In genomic region chr2:234963785-234964615, GRCh38 we compare ENCODE assay signal across 11 cellular contexts. TPM values are rescaled to one million over a fixed set of nuclear protein-coding genes. Genes with fewer than 3 reads are reported as not detected.
DNase-seq lines count a peak whose midpoint lies in the region; ATAC-seq and TF ChIP-seq lines count a peak whose summit lies in the region.
"Had no signal": no experiment of that assay in that cellular context is flagged by ENCODE, and none has a peak within 500 bp of the region (broad histone marks: within the 10 kb centered on the region; RNA-seq: fewer than 3 reads in every experiment).

No MANE protein-coding gene starts in this region.

- ATAC-seq in omental fat pad (ENCODE audit: low FRiP score) (peak; percentile 87), HG03135 (IDR thresholded peaks at IDR 0.05; ENCODE audit: unreplicated experiment) (no peak)

- no peak overlapping the region for H3K27ac Mint-ChIP-seq in endodermal cell
- H3K27ac Mint-ChIP-seq: activated naive CD8-positive, alpha-beta T cell treated with anti-CD3 and anti-CD28 coated beads for 36 hours; CD4-positive, CD25-positive, alpha-beta regulatory T cell had no signal

- H3K27me3 Mint-ChIP-seq in endodermal cell (ENCODE audit: insufficient read depth) = no peaks in the 10 kb centered on the region
- H3K27me3 Mint-ChIP-seq: CD4-positive, CD25-positive, alpha-beta regulatory T cell had no signal

- no peaks in the 10 kb centered on the region for H3K27me3 ChIP-seq in endodermal cell (ENCODE audit: control insufficient read depth, insufficient read depth, low read length, poor library complexity, severe bottlenecking)

- H3K4me3 Mint-ChIP-seq in endodermal cell = no peak overlapping the region
- H3K4me3 Mint-ChIP-seq: activated naive CD8-positive, alpha-beta T cell treated with anti-CD3 and anti-CD28 coated beads for 36 hours; CD4-positive, CD25-positive, alpha-beta regulatory T cell had no signal

- H3K36me3 ChIP-seq in endodermal cell (ENCODE audit: control insufficient read depth, insufficient read depth, low read length) = peaks cover 32% of the 10 kb centered on the region

- WGBS in endodermal cell (ENCODE audit: insufficient coverage in 1 of 2, insufficient read length in 1 of 2), 2 experiments = 89 to 100% methylated on average over 7 to 10 of the region's 10 CpGs

- no peak overlapping the region for H3K27ac ChIP-seq in endodermal cell (ENCODE audit: low read depth, low read length)

- TF ChIP-seq CTCF in endodermal cell (conservative IDR thresholded peaks at IDR 0.05) (no peak), omental fat pad (IDR thresholded peaks at IDR 0.05) (no peak)

- H3K4me1 Mint-ChIP-seq in endodermal cell = peaks cover 25% of the 10 kb centered on the region
- H3K4me1 Mint-ChIP-seq: activated naive CD8-positive, alpha-beta T cell treated with anti-CD3 and anti-CD28 coated beads for 36 hours; CD4-positive, CD25-positive, alpha-beta regulatory T cell had no signal

- H3K36me3 Mint-ChIP-seq in endodermal cell (ENCODE audit: low read depth) = peaks cover 18% of the 10 kb centered on the region
- H3K36me3 Mint-ChIP-seq: activated naive CD8-positive, alpha-beta T cell treated with anti-CD3 and anti-CD28 coated beads for 36 hours; CD4-positive, CD25-positive, alpha-beta regulatory T cell had no signal

- no peak overlapping the region for H3K9ac ChIP-seq in endodermal cell (ENCODE audit: extremely low read depth, low read length, poor library complexity, severe bottlenecking)

- DNase-seq in AG20443 (ENCODE audit: low spot score) (peak; percentile 58), NOMO-1 (lab: John Stamatoyannopoulos, UW; ENCODE audit: unreplicated experiment in 2 of 2) (peak; percentile 24 to 45), endodermal cell (peak; percentile 46), omental fat pad (ENCODE audit: low spot score) (peak; percentile 22), DMS53 (lab: John Stamatoyannopoulos, UW) (no peak), Kasumi-1 (lab: John Stamatoyannopoulos, UW) (no peak), GF-D8 (lab: John Stamatoyannopoulos, UW) (no peak)
- DNase-seq: activated naive CD8-positive, alpha-beta T cell treated with anti-CD3 and anti-CD28 coated beads for 36 hours; CD4-positive, CD25-positive, alpha-beta regulatory T cell; MM.1S had no signal

- no peaks in the 10 kb centered on the region for H3K9me3 Mint-ChIP-seq in endodermal cell
- H3K9me3 Mint-ChIP-seq: activated naive CD8-positive, alpha-beta T cell treated with anti-CD3 and anti-CD28 coated beads for 36 hours had no signal

- peaks cover 8% of the 10 kb centered on the region for H3K4me1 ChIP-seq in endodermal cell (ENCODE audit: control insufficient read depth, insufficient read depth, low read length)

- no peaks in the 10 kb centered on the region for H3K9me3 ChIP-seq in endodermal cell (ENCODE audit: control insufficient read depth, low read length)

- no peak overlapping the region for H3K4me3 ChIP-seq in endodermal cell (ENCODE audit: low read length)

RNA-seq across cellular contexts. Expression of gene SH3BP4, which starts 12.2 kb away (rescaled TPM):
- total RNA-seq in endodermal cell (10 to 100 TPM; 49.1 to 53.4 TPM), omental fat pad (10 to 100 TPM; 32.5 to 66.9 (median 44.2) TPM)
- polyA plus RNA-seq in endodermal cell (2013, experiment 1 of 2) = 77.6 TPM
- 78.9 TPM for polyA plus RNA-seq in endodermal cell (2013, experiment 2 of 2)
- polyA plus RNA-seq: CD4-positive, CD25-positive, alpha-beta regulatory T cell had no signal

Comparison
In these comparisons a context has a peak if more than half of its experiments do, and no peak if none do; other contexts are left out.
1. DNase-seq: peak in AG20443 (single experiment), NOMO-1 (2 of 2), endodermal cell (single experiment) and omental fat pad (single experiment); none in DMS53 (single experiment), Kasumi-1 (0 of 2) and GF-D8 (single experiment).